Comparison of ENCODE assay signal across 9 cellular contexts in genomic region chr3:189941679-189942078, GRCh38.
DNase-seq lines count a peak whose midpoint lies in the region; ATAC-seq and TF ChIP-seq lines count a peak whose summit lies in the region.
"Had no signal": no experiment of that assay in that cellular context is flagged by ENCODE, and none has a peak within 500 bp of the region (broad histone marks: within the 10 kb centered on the region; RNA-seq: fewer than 3 reads in every experiment).

No MANE protein-coding gene starts in this region.

- H3K4me1 ChIP-seq in endodermal cell (ENCODE audit: control insufficient read depth, insufficient read depth, low read length) (peaks cover 7% of the 10 kb centered on the region), H9 (ENCODE audit: insufficient read depth, low read length) (no peaks in the 10 kb centered on the region)

- H2BK20ac ChIP-seq in H9 (ENCODE audit: low read depth, low read length, poor library complexity, severe bottlenecking), result no peak overlapping the region

- WGBS in endodermal cell (ENCODE audit: insufficient coverage in 1 of 2, insufficient read length in 1 of 2), 2 experiments, result 72 to 78% methylated on average over 1 to 2 of the region's 2 CpGs
- WGBS in H9 (ENCODE audit: extremely low coverage, insufficient read length, low lambda C conversion rate), result no CpG with 5 or more reads among the region's 2 CpGs

- no peaks in the 10 kb centered on the region for H3K23me2 ChIP-seq in H9 (ENCODE audit: insufficient read length, low read depth, low read length, poor library complexity, severe bottlenecking)

- H3K4me1 Mint-ChIP-seq in endodermal cell, result peaks cover 28% of the 10 kb centered on the region
- no peaks in the 10 kb centered on the region for H3K4me1 Mint-ChIP-seq in T-helper 2 cell treated with Interferon-gamma antibody and Interleukin-4, amounts not matched to agents 5 μg/mL and 100 μg/mL, for 36 hours (ENCODE audit: low read depth)
- no peaks in the 10 kb centered on the region for H3K4me1 Mint-ChIP-seq in H9

- no peak overlapping the region for H2AFZ ChIP-seq in H9 (ENCODE audit: low read length)

- H3K4me3 Mint-ChIP-seq in endodermal cell, result no peak overlapping the region
- H3K4me3 Mint-ChIP-seq in T-helper 2 cell treated with Interferon-gamma antibody and Interleukin-4, amounts not matched to agents 5 μg/mL and 100 μg/mL, for 36 hours, result no peak overlapping the region
- no peak overlapping the region for H3K4me3 Mint-ChIP-seq in H9

- H3K56ac ChIP-seq in H9 (ENCODE audit: insufficient read length, low read depth, low read length), result no peak overlapping the region

- H2BK5ac ChIP-seq in H9 (ENCODE audit: insufficient read length, low read length), result no peak overlapping the region

- no peaks in the 10 kb centered on the region for H3K79me1 ChIP-seq in H9 (ENCODE audit: insufficient read depth, low read depth, low read length, poor library complexity, severe bottlenecking)

- H3K36me3 Mint-ChIP-seq in endodermal cell (ENCODE audit: low read depth) (no peaks in the 10 kb centered on the region), H9 (ENCODE audit: insufficient read depth in 1 of 3, low read depth in 3 of 3) (no peaks in the 10 kb centered on the region)
- no peaks in the 10 kb centered on the region for H3K36me3 Mint-ChIP-seq in T-helper 2 cell treated with Interferon-gamma antibody and Interleukin-4, amounts not matched to agents 5 μg/mL and 100 μg/mL, for 36 hours (ENCODE audit: low read depth)

- H3K27ac ChIP-seq in endodermal cell (ENCODE audit: low read depth, low read length) (no peak overlapping the region), H9 (ENCODE audit: insufficient read length, low read depth, low read length) (no peak overlapping the region)

- H4K20me1 ChIP-seq in H9 (ENCODE audit: control insufficient read depth, insufficient read depth, insufficient read length), result no peaks in the 10 kb centered on the region

- H3K23ac ChIP-seq in H9 (ENCODE audit: insufficient read length, low read depth, low read length), result no peak overlapping the region

- DNase-seq in NCI-H146 (lab: John Stamatoyannopoulos, UW) (peak; percentile 99), NCI-H146 treated with DMSO at 0.1 percent for 48 hours (lab: John Stamatoyannopoulos, UW; ENCODE audit: unreplicated experiment) (no peak), MG63 (peak; percentile 56), endodermal cell (no peak), non-pigmented ciliary epithelial cell (ENCODE audit: low read depth) (peak; percentile 32), H9 (no peak)
- DNase-seq in T-helper 2 cell treated with Interferon-gamma antibody and Interleukin-4, amounts not matched to agents 5 μg/mL and 100 μg/mL, for 36 hours (ENCODE audit: low spot score), result no peak
- DNase-seq: effector memory CD4-positive, alpha-beta T cell had no signal

- H2BK12ac ChIP-seq in H9 (ENCODE audit: insufficient read length, low read depth, low read length), result no peak overlapping the region

- no peak overlapping the region for H3K18ac ChIP-seq in H9 (ENCODE audit: insufficient read length, low read depth, low read length)

- no peaks in the 10 kb centered on the region for H3K79me2 ChIP-seq in H9 (ENCODE audit: insufficient read depth, low read length)

- H3K4me2 ChIP-seq in H9 (ENCODE audit: insufficient read depth, insufficient read length, low read length), result no peak overlapping the region

- H3K36me3 ChIP-seq in MG63 (no peaks in the 10 kb centered on the region), endodermal cell (ENCODE audit: control insufficient read depth, insufficient read depth, low read length) (no peaks in the 10 kb centered on the region)

- H3K9me3 ChIP-seq in MG63 (no peaks in the 10 kb centered on the region), endodermal cell (ENCODE audit: control insufficient read depth, low read length) (no peaks in the 10 kb centered on the region), H9 (ENCODE audit: control insufficient read depth, low read depth, low read length) (no peaks in the 10 kb centered on the region)

- H4K91ac ChIP-seq in H9 (ENCODE audit: insufficient read length, low read depth, low read length), result no peak overlapping the region

- TF ChIP-seq CTCF in endodermal cell (conservative IDR thresholded peaks at IDR 0.05), result no peak
- TF ChIP-seq CTCF in H9 (conservative IDR thresholded peaks at IDR 0.05), result no peak

- H3K27ac Mint-ChIP-seq in endodermal cell, result peak overlapping the region; percentile 78
- H3K27ac Mint-ChIP-seq in T-helper 2 cell treated with Interferon-gamma antibody and Interleukin-4, amounts not matched to agents 5 μg/mL and 100 μg/mL, for 36 hours, result no peak overlapping the region
- H3K27ac Mint-ChIP-seq in H9, result no peak overlapping the region

- H3K9ac ChIP-seq in endodermal cell (ENCODE audit: extremely low read depth, low read length, poor library complexity, severe bottlenecking), result no peak overlapping the region
- no peak overlapping the region for H3K9ac ChIP-seq in H9 (ENCODE audit: extremely low read depth, insufficient read length, low read length)

- H3T11ph ChIP-seq in H9 (ENCODE audit: low read length), result no peak overlapping the region

- H3K27me3 Mint-ChIP-seq in endodermal cell (ENCODE audit: insufficient read depth) (peaks cover 3% of the 10 kb centered on the region), H9 (ENCODE audit: low read depth) (no peaks in the 10 kb centered on the region)
- H3K27me3 Mint-ChIP-seq in T-helper 2 cell treated with Interferon-gamma antibody and Interleukin-4, amounts not matched to agents 5 μg/mL and 100 μg/mL, for 36 hours (ENCODE audit: low read depth), result no peaks in the 10 kb centered on the region

- H3K9me3 Mint-ChIP-seq in endodermal cell, result no peaks in the 10 kb centered on the region
- no peaks in the 10 kb centered on the region for H3K9me3 Mint-ChIP-seq in T-helper 2 cell treated with Interferon-gamma antibody and Interleukin-4, amounts not matched to agents 5 μg/mL and 100 μg/mL, for 36 hours
- no peaks in the 10 kb centered on the region for H3K9me3 Mint-ChIP-seq in H9

- no peak overlapping the region for H2BK120ac ChIP-seq in H9 (ENCODE audit: low read depth, low read length, poor library complexity, severe bottlenecking)

- no peak overlapping the region for H2AK5ac ChIP-seq in H9 (ENCODE audit: insufficient read length, low read length)

- no peak overlapping the region for H4K8ac ChIP-seq in H9 (replicated peaks; ENCODE audit: insufficient read length, low read depth, low read length)

- no peak overlapping the region for H2BK15ac ChIP-seq in H9 (ENCODE audit: low read depth, low read length)

- H3K4ac ChIP-seq in H9 (ENCODE audit: low read depth, low read length), result no peak overlapping the region

- H3K14ac ChIP-seq in H9 (ENCODE audit: insufficient read depth, low read length), result no peak overlapping the region

- ATAC-seq in HG03565 (IDR thresholded peaks at IDR 0.05; ENCODE audit: unreplicated experiment), result no peak

- no peaks in the 10 kb centered on the region for H3K27me3 ChIP-seq in MG63
- no peaks in the 10 kb centered on the region for H3K27me3 ChIP-seq in endodermal cell (ENCODE audit: control insufficient read depth, insufficient read depth, low read length, poor library complexity, severe bottlenecking)
- H3K27me3 ChIP-seq in H9 (ENCODE audit: insufficient read depth, low read length), result no peaks in the 10 kb centered on the region

- H3K4me3 ChIP-seq in MG63 (no peak overlapping the region), endodermal cell (ENCODE audit: low read length) (no peak overlapping the region)

- no peak overlapping the region for H4K5ac ChIP-seq in H9 (ENCODE audit: insufficient read length, low read depth, low read length)

Comparison
In these comparisons a context has a peak if more than half of its experiments do, and no peak if none do; other contexts are left out.
1. DNase-seq: peak in NCI-H146 (single experiment), MG63 (single experiment) and non-pigmented ciliary epithelial cell (single experiment); none in NCI-H146 treated with DMSO at 0.1 percent for 48 hours (single experiment), endodermal cell (single experiment), T-helper 2 cell treated with Interferon-gamma antibody and Interleukin-4, amounts not matched to agents 5 μg/mL and 100 μg/mL, for 36 hours (single experiment) and H9 (single experiment).